ENCODE assay signal across 1 cellular context in genomic region chr5:8399471-8399870, GRCh38.
TF ChIP-seq lines count a peak whose summit lies in the region.

No MANE protein-coding gene starts in this region.

TF ChIP-seq in H1, 55 proteins besides CTCF, POLR2A, EP300 and RAD21 (continued from another document):
- no peak for TF ChIP-seq GTF2F1 (IDR thresholded peaks at IDR 0.05; ENCODE audit: borderline replicate concordance, low read depth, low read length)
- TF ChIP-seq POU5F1 (IDR thresholded peaks at IDR 0.05; ENCODE audit: low read depth, low read length): no peak
- no peak for TF ChIP-seq CHD2 (IDR thresholded peaks at IDR 0.05; ENCODE audit: low read length)
- TF ChIP-seq TAF7 (optimal IDR thresholded peaks at IDR 0.05; ENCODE audit: borderline replicate concordance, low read depth, low read length): no peak
- no peak for TF ChIP-seq SP4 (IDR thresholded peaks at IDR 0.05; ENCODE audit: low read length)
- TF ChIP-seq ATF2 (IDR thresholded peaks at IDR 0.05; ENCODE audit: low read length): no peak
- TF ChIP-seq HDAC2 (IDR thresholded peaks at IDR 0.05; ENCODE audit: borderline replicate concordance in 1 of 2, low read depth in 2 of 2, low read length in 2 of 2): no peak
- TF ChIP-seq SRF (IDR thresholded peaks at IDR 0.05; ENCODE audit: low read depth, low read length): no peak
- TF ChIP-seq YY1 (IDR thresholded peaks at IDR 0.05; ENCODE audit: low read depth, low read length): no peak
